In genomic region chr17:29905086-29905878, GRCh38 we compare ENCODE assay signal across 23 cellular contexts. TPM values are rescaled to one million over a fixed set of nuclear protein-coding genes. Genes with fewer than 3 reads are reported as not detected.
"Had no signal": no experiment of that assay in that cellular context is flagged by ENCODE, and none has a peak within 500 bp of the region (broad histone marks: within the 10 kb centered on the region; RNA-seq: fewer than 3 reads in every experiment).

No MANE protein-coding gene starts in this region.

- H3K4me3 ChIP-seq: adrenal gland, breast epithelium, SK-N-MC had no signal

- H3K27me3 ChIP-seq: adrenal gland, breast epithelium had no signal

- ATAC-seq: activated CD4-positive, CD25-positive, alpha-beta regulatory T cell treated with anti-CD3 and anti-CD28 coated beads, Interleukin-2, amount 50 U/mL, for 24 hours; activated CD8-positive, alpha-beta T cell treated with anti-CD3 and anti-CD28 coated beads for 36 hours; activated T-cell treated with anti-CD3 and anti-CD28 coated beads, Interleukin-2, amount 50 U/mL, for 72 hours had no signal

- H3K4me1 ChIP-seq: adrenal gland, breast epithelium had no signal

- DNase-seq: activated CD4-positive, alpha-beta T cell treated with anti-CD3 and anti-CD28 coated beads for 4 hours; activated CD8-positive, alpha-beta memory T cell treated with anti-CD3 and anti-CD28 coated beads, Interleukin-2, amount 50 U/mL, for 4 hours; activated CD8-positive, alpha-beta T cell treated with anti-CD3 and anti-CD28 coated beads for 36 hours; activated gamma-delta T cell treated with Interleukin-2 at 50 U/mL for 16 hours; activated naive CD4-positive, alpha-beta T cell treated with anti-CD3 and anti-CD28 coated beads, Interleukin-2, amount 10 ng/mL, durations not matched to agents 7 days and 5 days; activated naive CD8-positive, alpha-beta T cell treated with anti-CD3 and anti-CD28 coated beads, Interleukin-2, amount 10 ng/mL, durations not matched to agents 7 days and 5 days; activated T-cell treated with anti-CD3 and anti-CD28 coated beads, Interleukin-2, amount 50 U/mL, for 72 hours; adrenal gland; aorta; caudate nucleus; KG1; NCI-H1092; NCI-H1417; NCI-H1930; NCI-H2171; NCI-H526 treated with DMSO at 0.1 percent for 48 hours; NCI-H82; SIG-M5; T-helper 1 cell had no signal

- H3K27ac ChIP-seq: adrenal gland, breast epithelium, SK-N-MC had no signal

- H3K36me3 ChIP-seq: adrenal gland, breast epithelium had no signal

- H3K9me3 ChIP-seq: adrenal gland, breast epithelium had no signal

RNA-seq across cellular contexts. Expression of gene EFCAB5, which starts 36.2 kb away (rescaled TPM):
- total RNA-seq: RPMI7951 had no signal
